ENCODE assay signal across 23 cellular contexts in genomic region chr12:129200576-129200975, GRCh38.
"Had no signal": no experiment of that assay in that cellular context is flagged by ENCODE, and none has a peak within 500 bp of the region (broad histone marks: within the 10 kb centered on the region; RNA-seq: fewer than 3 reads in every experiment).

No MANE protein-coding gene starts in this region.

- DNase-seq: activated CD4-positive, alpha-beta T cell treated with anti-CD3 and anti-CD28 coated beads for 1 hour; activated CD4-positive, alpha-beta T cell treated with anti-CD3 and anti-CD28 coated beads, Interleukin-2, amount 10 ng/mL, durations not matched to agents 7 days and 5 days; activated CD8-positive, alpha-beta memory T cell treated with anti-CD3 and anti-CD28 coated beads, Interleukin-2, amount 10 ng/mL, durations not matched to agents 7 days and 5 days; activated CD8-positive, alpha-beta T cell treated with anti-CD3 and anti-CD28 coated beads, Interleukin-2, amount 10 ng/mL, durations not matched to agents 7 days and 5 days; activated naive CD4-positive, alpha-beta T cell treated with Interleukin-2 at 50 U/mL for 16 hours; activated T-cell treated with anti-CD3 and anti-CD28 coated beads, Interleukin-2, amount 50 U/mL, for 72 hours; anterior cingulate cortex; foreskin keratinocyte; heart left ventricle; immature natural killer cell; kidney; left colon; mammary epithelial cell; right lobe of liver; stimulated activated CD4-positive, alpha-beta T cell treated with anti-CD3 and anti-CD28 coated beads, Interleukin-2, amount 100 ng/mL, for 48 hours; uterus had no signal

- H3K4me3 Mint-ChIP-seq: activated CD4-positive, alpha-beta T cell treated with anti-CD3 and anti-CD28 coated beads, Interleukin-2, amount 10 ng/mL, durations not matched to agents 7 days and 5 days; activated CD8-positive, alpha-beta memory T cell treated with anti-CD3 and anti-CD28 coated beads, Interleukin-2, amount 10 ng/mL, durations not matched to agents 7 days and 5 days; activated CD8-positive, alpha-beta T cell treated with anti-CD3 and anti-CD28 coated beads, Interleukin-2, amount 10 ng/mL, durations not matched to agents 7 days and 5 days; activated naive CD8-positive, alpha-beta T cell; activated T-cell treated with anti-CD3 and anti-CD28 coated beads, Interleukin-2, amount 50 U/mL, for 72 hours; central memory CD8-positive, alpha-beta T cell; dendritic cell treated with granulocyte-macrophage colony-stimulating factor and Interleukin-4, amounts not matched to agents 40 ng/mL and 50 ng/mL, for 4 days; immature natural killer cell; nephron; stimulated activated naive CD8-positive, alpha-beta T cell treated with anti-CD3 and anti-CD28 coated beads, Interleukin-15, Interleukin-2, amounts not matched to agents 100 ng/mL and 50 ng/mL, for 24 hours; type B pancreatic cell; WTC11 had no signal

- H3K4me1 Mint-ChIP-seq: activated CD4-positive, alpha-beta T cell treated with anti-CD3 and anti-CD28 coated beads, Interleukin-2, amount 10 ng/mL, durations not matched to agents 7 days and 5 days; activated CD8-positive, alpha-beta memory T cell treated with anti-CD3 and anti-CD28 coated beads, Interleukin-2, amount 10 ng/mL, durations not matched to agents 7 days and 5 days; central memory CD8-positive, alpha-beta T cell; immature natural killer cell; nephron; WTC11 had no signal

- H3K36me3 Mint-ChIP-seq: activated CD8-positive, alpha-beta memory T cell treated with anti-CD3 and anti-CD28 coated beads, Interleukin-2, amount 10 ng/mL, durations not matched to agents 7 days and 5 days; activated naive CD8-positive, alpha-beta T cell; immature natural killer cell; type B pancreatic cell had no signal

- H3K9me3 Mint-ChIP-seq: central memory CD8-positive, alpha-beta T cell; dendritic cell treated with granulocyte-macrophage colony-stimulating factor and Interleukin-4, amounts not matched to agents 40 ng/mL and 50 ng/mL, for 4 days; immature natural killer cell; type B pancreatic cell had no signal

- H3K27ac Mint-ChIP-seq: activated CD4-positive, alpha-beta T cell treated with anti-CD3 and anti-CD28 coated beads, Interleukin-2, amount 10 ng/mL, durations not matched to agents 7 days and 5 days; activated CD8-positive, alpha-beta memory T cell treated with anti-CD3 and anti-CD28 coated beads, Interleukin-2, amount 10 ng/mL, durations not matched to agents 7 days and 5 days; activated CD8-positive, alpha-beta T cell treated with anti-CD3 and anti-CD28 coated beads, Interleukin-2, amount 10 ng/mL, durations not matched to agents 7 days and 5 days; activated naive CD8-positive, alpha-beta T cell; activated T-cell treated with anti-CD3 and anti-CD28 coated beads, Interleukin-2, amount 50 U/mL, for 72 hours; dendritic cell treated with granulocyte-macrophage colony-stimulating factor and Interleukin-4, amounts not matched to agents 40 ng/mL and 50 ng/mL, for 4 days; immature natural killer cell; nephron; stimulated activated naive CD8-positive, alpha-beta T cell treated with anti-CD3 and anti-CD28 coated beads, Interleukin-15, Interleukin-2, amounts not matched to agents 100 ng/mL and 50 ng/mL, for 24 hours; type B pancreatic cell; WTC11 had no signal

- H3K27me3 Mint-ChIP-seq: activated CD4-positive, alpha-beta T cell treated with anti-CD3 and anti-CD28 coated beads, Interleukin-2, amount 10 ng/mL, durations not matched to agents 7 days and 5 days; activated CD8-positive, alpha-beta memory T cell treated with anti-CD3 and anti-CD28 coated beads, Interleukin-2, amount 10 ng/mL, durations not matched to agents 7 days and 5 days; activated naive CD8-positive, alpha-beta T cell; dendritic cell treated with granulocyte-macrophage colony-stimulating factor and Interleukin-4, amounts not matched to agents 40 ng/mL and 50 ng/mL, for 4 days; stimulated activated naive CD8-positive, alpha-beta T cell treated with anti-CD3 and anti-CD28 coated beads, Interleukin-15, Interleukin-2, amounts not matched to agents 100 ng/mL and 50 ng/mL, for 24 hours had no signal
